Comparison of ENCODE assay signal across 2 cellular contexts in genomic region chr16:67848118-67848517, GRCh38.
TF ChIP-seq lines count a peak whose summit lies in the region.

No MANE protein-coding gene starts in this region.

TF ChIP-seq in SK-N-SH, 30 proteins besides CTCF, POLR2A, EP300 and RAD21:
- TF ChIP-seq RFX5 (IDR thresholded peaks at IDR 0.05; ENCODE audit: low read length) (no peak), GATA2 (CRISPR knock-in tag; IDR thresholded peaks at IDR 0.05) (no peak), TEAD4 (IDR thresholded peaks at IDR 0.05; ENCODE audit: borderline replicate concordance, insufficient read depth) (no peak), JUND (IDR thresholded peaks at IDR 0.05) (no peak), USF2 (IDR thresholded peaks at IDR 0.05; ENCODE audit: borderline replicate concordance, low read depth, low read length) (no peak), MAX (IDR thresholded peaks at IDR 0.05; ENCODE audit: low read depth) (no peak), NRF1 (IDR thresholded peaks at IDR 0.05; ENCODE audit: low read depth, low read length) (no peak)
- TF ChIP-seq, protein P1, sequence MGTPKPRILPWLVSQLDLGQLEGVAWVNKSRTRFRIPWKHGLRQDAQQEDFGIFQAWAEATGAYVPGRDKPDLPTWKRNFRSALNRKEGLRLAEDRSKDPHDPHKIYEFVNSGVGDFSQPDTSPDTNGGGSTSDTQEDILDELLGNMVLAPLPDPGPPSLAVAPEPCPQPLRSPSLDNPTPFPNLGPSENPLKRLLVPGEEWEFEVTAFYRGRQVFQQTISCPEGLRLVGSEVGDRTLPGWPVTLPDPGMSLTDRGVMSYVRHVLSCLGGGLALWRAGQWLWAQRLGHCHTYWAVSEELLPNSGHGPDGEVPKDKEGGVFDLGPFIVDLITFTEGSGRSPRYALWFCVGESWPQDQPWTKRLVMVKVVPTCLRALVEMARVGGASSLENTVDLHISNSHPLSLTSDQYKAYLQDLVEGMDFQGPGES (IDR thresholded peaks at IDR 0.05; ENCODE audit: low read depth, low read length): no peak

TF ChIP-seq in SK-N-SH treated with all-trans-retinoic acid at 6 μM for 48 hours, 23 proteins besides CTCF, POLR2A, EP300 and RAD21:
- TF ChIP-seq ARNTL (CRISPR knock-in tag; IDR thresholded peaks at IDR 0.05; ENCODE audit: borderline replicate concordance, low read depth) (no peak), ZC3H10 (CRISPR knock-in tag; IDR thresholded peaks at IDR 0.05) (no peak), TCF4 (CRISPR knock-in tag; IDR thresholded peaks at IDR 0.05; ENCODE audit: borderline replicate concordance) (no peak), ZNF8 (CRISPR knock-in tag; IDR thresholded peaks at IDR 0.05) (no peak), TOX (CRISPR knock-in tag; IDR thresholded peaks at IDR 0.05; ENCODE audit: borderline replicate concordance) (no peak), ZNF565 (CRISPR knock-in tag; conservative IDR thresholded peaks at IDR 0.05; ENCODE audit: low read depth) (no peak), RARB (CRISPR knock-in tag; IDR thresholded peaks at IDR 0.05) (no peak), POU6F1 (CRISPR knock-in tag; IDR thresholded peaks at IDR 0.05; ENCODE audit: borderline replicate concordance, low read depth) (no peak), PATZ1 (CRISPR knock-in tag; IDR thresholded peaks at IDR 0.05; ENCODE audit: borderline replicate concordance) (no peak), PPARA (CRISPR knock-in tag; IDR thresholded peaks at IDR 0.05; ENCODE audit: borderline replicate concordance) (no peak), GLIS3 (CRISPR knock-in tag; IDR thresholded peaks at IDR 0.05) (no peak), BACH2 (CRISPR knock-in tag; IDR thresholded peaks at IDR 0.05; ENCODE audit: borderline replicate concordance) (no peak), ZNF70 (CRISPR knock-in tag; IDR thresholded peaks at IDR 0.05) (no peak), CSRNP3 (CRISPR knock-in tag; IDR thresholded peaks at IDR 0.05) (no peak), ZFP3 (CRISPR knock-in tag; IDR thresholded peaks at IDR 0.05) (no peak), SNAI2 (CRISPR knock-in tag; IDR thresholded peaks at IDR 0.05) (no peak), ZFP30 (CRISPR knock-in tag; IDR thresholded peaks at IDR 0.05) (no peak)
- TF ChIP-seq, protein P2, sequence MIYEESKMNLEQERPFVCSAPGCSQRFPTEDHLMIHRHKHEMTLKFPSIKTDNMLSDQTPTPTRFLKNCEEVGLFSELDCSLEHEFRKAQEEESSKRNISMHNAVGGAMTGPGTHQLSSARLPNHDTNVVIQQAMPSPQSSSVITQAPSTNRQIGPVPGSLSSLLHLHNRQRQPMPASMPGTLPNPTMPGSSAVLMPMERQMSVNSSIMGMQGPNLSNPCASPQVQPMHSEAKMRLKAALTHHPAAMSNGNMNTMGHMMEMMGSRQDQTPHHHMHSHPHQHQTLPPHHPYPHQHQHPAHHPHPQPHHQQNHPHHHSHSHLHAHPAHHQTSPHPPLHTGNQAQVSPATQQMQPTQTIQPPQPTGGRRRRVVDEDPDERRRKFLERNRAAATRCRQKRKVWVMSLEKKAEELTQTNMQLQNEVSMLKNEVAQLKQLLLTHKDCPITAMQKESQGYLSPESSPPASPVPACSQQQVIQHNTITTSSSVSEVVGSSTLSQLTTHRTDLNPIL (CRISPR knock-in tag; IDR thresholded peaks at IDR 0.05; ENCODE audit: low read depth): no peak
- TF ChIP-seq, protein P3, sequence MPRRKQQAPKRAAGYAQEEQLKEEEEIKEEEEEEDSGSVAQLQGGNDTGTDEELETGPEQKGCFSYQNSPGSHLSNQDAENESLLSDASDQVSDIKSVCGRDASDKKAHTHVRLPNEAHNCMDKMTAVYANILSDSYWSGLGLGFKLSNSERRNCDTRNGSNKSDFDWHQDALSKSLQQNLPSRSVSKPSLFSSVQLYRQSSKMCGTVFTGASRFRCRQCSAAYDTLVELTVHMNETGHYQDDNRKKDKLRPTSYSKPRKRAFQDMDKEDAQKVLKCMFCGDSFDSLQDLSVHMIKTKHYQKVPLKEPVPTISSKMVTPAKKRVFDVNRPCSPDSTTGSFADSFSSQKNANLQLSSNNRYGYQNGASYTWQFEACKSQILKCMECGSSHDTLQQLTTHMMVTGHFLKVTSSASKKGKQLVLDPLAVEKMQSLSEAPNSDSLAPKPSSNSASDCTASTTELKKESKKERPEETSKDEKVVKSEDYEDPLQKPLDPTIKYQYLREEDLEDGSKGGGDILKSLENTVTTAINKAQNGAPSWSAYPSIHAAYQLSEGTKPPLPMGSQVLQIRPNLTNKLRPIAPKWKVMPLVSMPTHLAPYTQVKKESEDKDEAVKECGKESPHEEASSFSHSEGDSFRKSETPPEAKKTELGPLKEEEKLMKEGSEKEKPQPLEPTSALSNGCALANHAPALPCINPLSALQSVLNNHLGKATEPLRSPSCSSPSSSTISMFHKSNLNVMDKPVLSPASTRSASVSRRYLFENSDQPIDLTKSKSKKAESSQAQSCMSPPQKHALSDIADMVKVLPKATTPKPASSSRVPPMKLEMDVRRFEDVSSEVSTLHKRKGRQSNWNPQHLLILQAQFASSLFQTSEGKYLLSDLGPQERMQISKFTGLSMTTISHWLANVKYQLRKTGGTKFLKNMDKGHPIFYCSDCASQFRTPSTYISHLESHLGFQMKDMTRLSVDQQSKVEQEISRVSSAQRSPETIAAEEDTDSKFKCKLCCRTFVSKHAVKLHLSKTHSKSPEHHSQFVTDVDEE (CRISPR knock-in tag; IDR thresholded peaks at IDR 0.05): no peak
